Comparison of ENCODE assay signal across 8 cellular contexts in genomic region chr4:143336828-143337599, GRCh38. TPM values are rescaled to one million over a fixed set of nuclear protein-coding genes. Genes with fewer than 3 reads are reported as not detected.
DNase-seq lines count a peak whose midpoint lies in the region; ATAC-seq and TF ChIP-seq lines count a peak whose summit lies in the region.

GAB1 (plus strand) TSS chr4:143336876; CDS start chr4:143337189, 313 bp downstream.

- H3K4me1 Mint-ChIP-seq in chondrocyte (ENCODE audit: low read depth): peaks cover 38% of the 10 kb centered on the region

- no peaks in the 10 kb centered on the region for H3K27me3 ChIP-seq in layer of hippocampus (ENCODE audit: control insufficient read depth, insufficient read depth, low read length)

- peak within 1 kb of the TSS; percentile 93 for H3K27ac Mint-ChIP-seq in chondrocyte (ENCODE audit: unreplicated experiment)

- peak within 1 kb of the TSS; percentile 98 for H3K27ac ChIP-seq in layer of hippocampus (ENCODE audit: low read depth, low read length)

- ATAC-seq in GM21390 (IDR thresholded peaks at IDR 0.05; ENCODE audit: unreplicated experiment): peak; percentile 70

- H3K9me3 Mint-ChIP-seq in chondrocyte (ENCODE audit: low read depth): no peaks in the 10 kb centered on the region

- peak within 1 kb of the TSS; percentile 97 for H3K4me3 Mint-ChIP-seq in chondrocyte (ENCODE audit: unreplicated experiment)

- peak; percentile 66 for DNase-seq in NCI-H748 (lab: John Stamatoyannopoulos, UW; ENCODE audit: unreplicated experiment)
- DNase-seq in NCI-H748 treated with DMSO at 0.1 percent for 48 hours (lab: John Stamatoyannopoulos, UW): no peak
- DNase-seq in HT-29 (ENCODE audit: low spot score): peak; percentile 80
- DNase-seq in SK-MEL-5 (ENCODE audit: low read depth, low spot score): peak; percentile 50
- DNase-seq in chondrocyte (ENCODE audit: low spot score): peak; percentile 94
- peak; percentile 4 for DNase-seq in stimulated activated CD8-positive, alpha-beta memory T cell treated with anti-CD3 and anti-CD28 coated beads, Interleukin-12 subunit alpha, Interleukin-12 subunit beta, amount 100 ng/mL, for 4 hours (ENCODE audit: low read depth)

- H3K27me3 Mint-ChIP-seq in chondrocyte (ENCODE audit: low read depth): no peaks in the 10 kb centered on the region

- in situ Hi-C loops in SK-MEL-5 (cut with HindIII; ENCODE audit: low pct_unique_long_range_greater_than_20kb, low sequenced_read_pairs): no loop called here

- H3K36me3 Mint-ChIP-seq in chondrocyte (ENCODE audit: low read depth): no peaks in the 10 kb centered on the region

- TF ChIP-seq CTCF in chondrocyte (IDR thresholded peaks at IDR 0.05): peak; percentile 59

RNA-seq across cellular contexts. Expression of gene GAB1, which starts in this region (rescaled TPM):
- 7.8 and 8.7 TPM in 2 replicates for total RNA-seq in HT-29 (2014; rRNA removed; shearing (Covaris generic))
- 11.3 and 12.8 TPM in 2 replicates for total RNA-seq in SK-MEL-5 (2014; rRNA removed; shearing (Covaris generic))
- polyA plus RNA-seq in SK-MEL-5 (2015; cell fraction: cytosol; rRNA removed): 6.0 and 13.4 TPM in 2 replicates
- 12.1 and 14.3 TPM in 2 replicates for polyA plus RNA-seq in SK-MEL-5 (2015; cell fraction: nucleus; rRNA removed)
- total RNA-seq in chondrocyte: 30.1 to 52.2 TPM (median 33.2 TPM) in 3 replicates
